22 cellular contexts compared by ENCODE assay signal in the genomic region with DNA sequence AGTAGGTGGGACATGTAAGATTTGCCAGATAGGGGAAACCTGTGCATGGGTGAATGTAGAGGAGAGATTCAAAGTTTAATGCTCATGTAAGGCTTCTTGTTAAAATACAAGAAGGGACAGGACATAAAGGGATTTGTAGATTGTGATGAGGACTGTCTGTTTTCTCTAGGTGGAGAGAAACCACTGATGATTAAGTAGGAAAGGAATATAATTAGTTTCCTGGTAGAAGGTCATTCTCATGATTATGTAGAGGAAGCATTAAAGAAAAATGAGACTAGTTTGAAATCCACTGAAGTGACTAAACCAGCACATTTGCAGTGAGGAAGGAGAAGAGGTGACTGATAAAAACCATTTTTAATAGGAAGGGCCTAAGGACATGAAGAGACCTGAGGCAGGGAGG. TPM values are rescaled to one million over a fixed set of nuclear protein-coding genes. Genes with fewer than 3 reads are reported as not detected.
DNase-seq lines count a peak whose midpoint lies in the region; FAIRE-seq and TF ChIP-seq lines count a peak whose summit lies in the region.
"Had no signal": no experiment of that assay in that cellular context is flagged by ENCODE, and none has a peak within 500 bp of the region (broad histone marks: within the 10 kb centered on the region; RNA-seq: fewer than 3 reads in every experiment).

No MANE protein-coding gene starts in this region.

- H3K27ac ChIP-seq in trophoblast cell (ENCODE audit: low read depth, low read length) = no peak overlapping the region
- H3K27ac ChIP-seq: ascending aorta, lower lobe of right lung had no signal

- intact Hi-C loops in Caco-2 (cut with micrococcal nuclease; ENCODE audit: unreplicated experiment) = loop anchor here (1.0 kb wide), 1 partner anchor 8 kb away; no protein-coding TSS in a partner anchor

- no peak overlapping the region for H3K4ac ChIP-seq in trophoblast cell (ENCODE audit: low read depth, low read length)

- no peaks in the 10 kb centered on the region for H3K36me3 Mint-ChIP-seq in Caco-2 (ENCODE audit: insufficient read depth, unreplicated experiment)
- H3K36me3 Mint-ChIP-seq in nephron progenitor cell (ENCODE audit: low read depth) = no peaks in the 10 kb centered on the region
- H3K36me3 Mint-ChIP-seq: activated naive CD4-positive, alpha-beta T cell treated with anti-CD3 and anti-CD28 coated beads, Interleukin-2, amount 10 ng/mL, durations not matched to agents 7 days and 5 days; CD8-positive, alpha-beta T cell had no signal

- H3K27ac Mint-ChIP-seq in Caco-2 (ENCODE audit: unreplicated experiment) (peak overlapping the region; percentile 26), nephron progenitor cell (no peak overlapping the region)
- H3K27ac Mint-ChIP-seq: activated naive CD4-positive, alpha-beta T cell treated with anti-CD3 and anti-CD28 coated beads, Interleukin-2, amount 10 ng/mL, durations not matched to agents 7 days and 5 days; CD8-positive, alpha-beta T cell; effector memory CD8-positive, alpha-beta T cell had no signal

- no peak overlapping the region for H2BK12ac ChIP-seq in trophoblast cell (ENCODE audit: low read length)

- H3K4me1 Mint-ChIP-seq in Caco-2 (ENCODE audit: low read depth, unreplicated experiment) (peaks cover 24% of the 10 kb centered on the region), nephron progenitor cell (peaks cover 9% of the 10 kb centered on the region)

- no peak overlapping the region for H2BK120ac ChIP-seq in trophoblast cell (ENCODE audit: insufficient read depth, low read length, poor library complexity)

- H3K9ac ChIP-seq in trophoblast cell (ENCODE audit: low read length) = no peak overlapping the region

- H2AFZ ChIP-seq in trophoblast cell (ENCODE audit: insufficient read depth, low read length, poor library complexity) = no peak overlapping the region

- H3K4me1 ChIP-seq in Caco-2 (peaks cover 20% of the 10 kb centered on the region), trophoblast cell (ENCODE audit: control insufficient read depth in 1 of 2, insufficient read depth in 2 of 2, low read length in 2 of 2) (peaks cover 0 to 2% of the 10 kb centered on the region in 2 experiments)
- H3K4me1 ChIP-seq: ascending aorta had no signal

- no TSS peak for BruUV-seq in Caco-2 (replicated peaks; lab: Mats Ljungman, UMichigan)

- H4K12ac ChIP-seq in trophoblast cell (ENCODE audit: low read depth, low read length) = no peak overlapping the region

- no peak overlapping the region for H3K4me3 Mint-ChIP-seq in Caco-2 (ENCODE audit: unreplicated experiment)
- no peak overlapping the region for H3K4me3 Mint-ChIP-seq in nephron progenitor cell
- H3K4me3 Mint-ChIP-seq: activated naive CD4-positive, alpha-beta T cell treated with anti-CD3 and anti-CD28 coated beads, Interleukin-2, amount 10 ng/mL, durations not matched to agents 7 days and 5 days; CD8-positive, alpha-beta T cell; effector memory CD8-positive, alpha-beta T cell had no signal

- no peak overlapping the region for H3K4me3 ChIP-seq in Caco-2 (ENCODE audit: low read depth, low read length)
- no peak overlapping the region for H3K4me3 ChIP-seq in bronchial epithelial cell (ENCODE audit: low read depth, low read length)
- no peak overlapping the region for H3K4me3 ChIP-seq in trophoblast cell (ENCODE audit: low read depth, low read length)
- H3K4me3 ChIP-seq: ascending aorta, lower lobe of right lung, MG63 had no signal

- H3K18ac ChIP-seq in trophoblast cell (ENCODE audit: low read length) = no peak overlapping the region

- H3K4me2 ChIP-seq in trophoblast cell (ENCODE audit: low read length) = no peak overlapping the region

- no peaks in the 10 kb centered on the region for H3K79me2 ChIP-seq in trophoblast cell (ENCODE audit: control insufficient read depth, insufficient read depth, low read length, poor library complexity)

- H3K36me3 ChIP-seq in Caco-2 (ENCODE audit: control insufficient read depth, insufficient read depth, low read length) (no peaks in the 10 kb centered on the region), bronchial epithelial cell (ENCODE audit: control insufficient read depth, insufficient read depth, low read length) (no peaks in the 10 kb centered on the region), trophoblast cell (ENCODE audit: control insufficient read depth in 1 of 2, insufficient read depth in 2 of 2, low read length in 2 of 2) (no peaks in the 10 kb centered on the region)
- H3K36me3 ChIP-seq: ascending aorta, lower lobe of right lung, MG63 had no signal

- no peak overlapping the region for H2BK5ac ChIP-seq in trophoblast cell (ENCODE audit: low read depth, low read length, poor library complexity)

- no peak overlapping the region for H3K23ac ChIP-seq in trophoblast cell (ENCODE audit: low read length)

- no peaks in the 10 kb centered on the region for H3K27me3 Mint-ChIP-seq in Caco-2 (ENCODE audit: insufficient read depth, unreplicated experiment)
- peaks cover 7% of the 10 kb centered on the region for H3K27me3 Mint-ChIP-seq in nephron progenitor cell (ENCODE audit: low read depth, poor library complexity)
- H3K27me3 Mint-ChIP-seq: activated naive CD4-positive, alpha-beta T cell treated with anti-CD3 and anti-CD28 coated beads, Interleukin-2, amount 10 ng/mL, durations not matched to agents 7 days and 5 days; effector memory CD8-positive, alpha-beta T cell had no signal

- H3K9me3 ChIP-seq in Caco-2 = no peaks in the 10 kb centered on the region
- H3K9me3 ChIP-seq in trophoblast cell (ENCODE audit: insufficient read depth, low read depth, low read length) = peaks cover 1% of the 10 kb centered on the region
- H3K9me3 ChIP-seq: ascending aorta, lower lobe of right lung, MG63 had no signal

- TF ChIP-seq CTCF in Caco-2 (IDR thresholded peaks at IDR 0.05; ENCODE audit: insufficient read depth in 1 of 2, low read depth in 1 of 2, low read length in 1 of 2, severe bottlenecking in 1 of 2, unreplicated experiment in 1 of 2) (no peak), bronchial epithelial cell (IDR thresholded peaks at IDR 0.05; ENCODE audit: insufficient read depth, low read length, severe bottlenecking) (no peak), nephron progenitor cell (IDR thresholded peaks at IDR 0.05) (no peak)

- no peak for FAIRE-seq in bronchial epithelial cell (lab: Jason Lieb, UNC)

- H3K14ac ChIP-seq in trophoblast cell (ENCODE audit: low read length) = no peak overlapping the region

- no peak overlapping the region for H2AK5ac ChIP-seq in trophoblast cell (ENCODE audit: low read length)

- POLR2A ChIA-PET in Caco-2 (lab: Charles Lee) = no interaction called here

- H3K79me1 ChIP-seq in trophoblast cell (ENCODE audit: low read length) = peaks cover 2% of the 10 kb centered on the region

- peaks cover 10% of the 10 kb centered on the region for H3K9me3 Mint-ChIP-seq in Caco-2 (ENCODE audit: unreplicated experiment)
- H3K9me3 Mint-ChIP-seq in nephron progenitor cell = no peaks in the 10 kb centered on the region
- H3K9me3 Mint-ChIP-seq: activated naive CD4-positive, alpha-beta T cell treated with anti-CD3 and anti-CD28 coated beads, Interleukin-2, amount 10 ng/mL, durations not matched to agents 7 days and 5 days; CD8-positive, alpha-beta T cell had no signal

- CTCF ChIA-PET in Caco-2 (lab: Charles Lee) = no interaction called here

- H3K27me3 ChIP-seq in Caco-2 (replicated peaks; ENCODE audit: control insufficient read depth, insufficient read depth, low read length) = no peaks in the 10 kb centered on the region
- no peaks in the 10 kb centered on the region for H3K27me3 ChIP-seq in bronchial epithelial cell (ENCODE audit: control insufficient read depth, insufficient read depth, low read length)
- no peaks in the 10 kb centered on the region for H3K27me3 ChIP-seq in trophoblast cell (ENCODE audit: insufficient read depth, low read length)
- H3K27me3 ChIP-seq: ascending aorta, MG63 had no signal

- no peak overlapping the region for H4K8ac ChIP-seq in trophoblast cell (ENCODE audit: low read depth, low read length)

- DNase-seq in Caco-2 (no peak), HT-29 (ENCODE audit: low spot score) (peak; percentile 45), bronchial epithelial cell (ENCODE audit: low read depth) (peak; percentile 80), trophoblast cell (peak; percentile 3 to 56), dermis blood vessel endothelial cell (no peak), nephron progenitor cell (no peak), GF-D8 (lab: John Stamatoyannopoulos, UW) (no peak), NCI-H2029 (lab: John Stamatoyannopoulos, UW) (no peak)
- DNase-seq: activated naive CD4-positive, alpha-beta T cell treated with anti-CD3 and anti-CD28 coated beads, Interleukin-2, amount 10 ng/mL, durations not matched to agents 7 days and 5 days; activated T-cell treated with anti-CD3 and anti-CD28 coated beads, Interleukin-2, amount 50 U/mL, for 48 hours; CD8-positive, alpha-beta T cell; effector memory CD8-positive, alpha-beta T cell; H7; lower lobe of right lung; MG63; NCI-H1436; NCI-H2171; nucleus accumbens; stimulated activated CD4-positive, alpha-beta T cell treated with anti-CD3 and anti-CD28 coated beads, Interleukin-12 subunit alpha, Interleukin-12 subunit beta, amount 100 ng/mL, for 4 hours; SW 1271 had no signal

- H4K91ac ChIP-seq in trophoblast cell (ENCODE audit: low read depth, low read length) = no peak overlapping the region

RNA-seq across cellular contexts. Expression of a gene that starts 19.6 kb away (rescaled TPM):
- total RNA-seq in Caco-2 (2022) (87.7 and 96.7 TPM in 2 replicates), bronchial epithelial cell (15.5 and 19.2 TPM in 2 replicates), dermis blood vessel endothelial cell (under 0.01 and 0.17 TPM in 2 replicates)
- 9.9 and 12.5 TPM in 2 replicates for total RNA-seq in HT-29 (2014; rRNA removed; shearing (Covaris generic))
- polyA plus RNA-seq in trophoblast cell (2013) = 0.73 and 0.82 TPM in 2 replicates
- total RNA-seq: ascending aorta, chondrocyte had no signal

Comparison
In these comparisons a context has a peak if more than half of its experiments do, and no peak if none do; other contexts are left out.
1. DNase-seq: peak in HT-29 (single experiment), bronchial epithelial cell (single experiment) and trophoblast cell (2 of 2); none in Caco-2 (0 of 2), dermis blood vessel endothelial cell (single experiment), nephron progenitor cell (single experiment), GF-D8 (single experiment) and NCI-H2029 (single experiment).